In genomic region chr16:48029768-48030167, GRCh38 we compare ENCODE assay signal across 20 cellular contexts.
A peak's percentile ranks its signal among the peaks of the same experiment; 100 is the strongest.
DNase-seq lines count a peak whose midpoint lies in the region; ATAC-seq and TF ChIP-seq lines count a peak whose summit lies in the region.
"Had no signal": no experiment of that assay in that cellular context is flagged by ENCODE, and none has a peak within 500 bp of the region (broad histone marks: within the 10 kb centered on the region; RNA-seq: fewer than 3 reads in every experiment).

No MANE protein-coding gene starts in this region.

- POLR2A ChIA-PET in AG04450 (lab: Yijun Ruan, JAX) (no interaction called here), BJ (lab: Charles Lee) (no interaction called here), PC-3 (lab: Charles Lee; ENCODE audit: unreplicated experiment) (no interaction called here)

- CTCF ChIA-PET in AG04450 (lab: Charles Lee) (interaction anchor here (0.7 kb wide), 1 partner anchor 771 kb away, joined by 3 read pairs; no protein-coding TSS in a partner anchor), BJ (lab: Yijun Ruan, JAX) (interaction anchor here (1.0 to 1.4 kb wide), 3 partner anchors 24 to 129 kb away, joined by 3 to 4 read pairs (median 3); no protein-coding TSS in a partner anchor), PC-3 (lab: Charles Lee) (no interaction called here)

- H3K27ac ChIP-seq in AG04450 (ENCODE audit: low read depth, low read length) (no peak overlapping the region), PC-3 (ENCODE audit: low read length) (no peak overlapping the region), prostate gland (no peak overlapping the region)
- H3K27ac ChIP-seq: A549, KMS-11, Peyer's patch had no signal

- no peak overlapping the region for H3K4me2 ChIP-seq in PC-3 (ENCODE audit: low read length)
- H3K4me2 ChIP-seq: A549, KMS-11 had no signal

- no peak overlapping the region for H2AFZ ChIP-seq in PC-3 (ENCODE audit: low read length)

- no peak overlapping the region for H3K9ac ChIP-seq in PC-3 (ENCODE audit: low read length)
- H3K9ac ChIP-seq: KMS-11 had no signal

- peaks cover 6% of the 10 kb centered on the region for H3K27me3 Mint-ChIP-seq in nephron progenitor cell (ENCODE audit: low read depth, poor library complexity)

- no peak overlapping the region for H3K27ac Mint-ChIP-seq in nephron progenitor cell

- no peak overlapping the region for H3K4me3 Mint-ChIP-seq in nephron progenitor cell

- TF ChIP-seq POLR2A in prostate gland (IDR thresholded peaks at IDR 0.05): no peak

- H3K27me3 ChIP-seq in AG04450 (ENCODE audit: control insufficient read depth, insufficient read depth, low read length): peaks cover 7% of the 10 kb centered on the region
- peaks cover 3% of the 10 kb centered on the region; the same call in 1 of the 2 replicates for H3K27me3 ChIP-seq in BJ (ENCODE audit: control insufficient read depth, insufficient read depth, low read length)
- H3K27me3 ChIP-seq in PC-3 (ENCODE audit: low read length): no peaks in the 10 kb centered on the region
- H3K27me3 ChIP-seq in prostate gland (replicated peaks; ENCODE audit: insufficient read depth): no peaks in the 10 kb centered on the region
- H3K27me3 ChIP-seq: Peyer's patch had no signal

- 74% methylated on average over 5 of the region's 5 CpGs for WGBS in prostate gland

- H3K36me3 ChIP-seq in BJ (ENCODE audit: control insufficient read depth, insufficient read depth, low read length): no peaks in the 10 kb centered on the region
- no peaks in the 10 kb centered on the region for H3K36me3 ChIP-seq in PC-3 (ENCODE audit: low read depth, low read length)
- no peaks in the 10 kb centered on the region for H3K36me3 ChIP-seq in prostate gland
- H3K36me3 ChIP-seq: Peyer's patch had no signal

- H3K4me3 ChIP-seq in AG04450 (ENCODE audit: low read depth, low read length) (no peak overlapping the region), BJ (ENCODE audit: low read depth, low read length) (no peak overlapping the region), PC-3 (ENCODE audit: low read length) (no peak overlapping the region), fibroblast of the aortic adventitia (ENCODE audit: low read depth, low read length) (no peak overlapping the region), prostate gland (no peak overlapping the region)
- H3K4me3 ChIP-seq: A549, Peyer's patch had no signal

- peaks cover 4% of the 10 kb centered on the region for H3K9me3 Mint-ChIP-seq in nephron progenitor cell

- no peaks in the 10 kb centered on the region for H4K20me1 ChIP-seq in PC-3 (ENCODE audit: low read length)

- H3K79me2 ChIP-seq in PC-3 (ENCODE audit: low read length): no peaks in the 10 kb centered on the region

- 0 out of 2 replicates have a peak, but pooled peaks cover under 1% of the 10 kb centered on the region for H3K4me1 ChIP-seq in PC-3 (ENCODE audit: insufficient read depth, low read length)
- no peaks in the 10 kb centered on the region for H3K4me1 ChIP-seq in prostate gland (replicated peaks)
- H3K4me1 ChIP-seq: A549, Peyer's patch had no signal

- H3F3A ChIP-seq in PC-3 (ENCODE audit: low read length, unreplicated experiment): no peaks in the 10 kb centered on the region

- H3K4me1 Mint-ChIP-seq in nephron progenitor cell: peaks cover 14% of the 10 kb centered on the region

- DNase-seq in AG04450 (ENCODE audit: low read depth, low spot score) (no peak), BJ (ENCODE audit: low read depth) (no peak), PC-3 (no peak), fibroblast of the aortic adventitia (ENCODE audit: low read depth) (no peak), prostate gland (ENCODE audit: low spot score) (no peak), GOT3 (lab: John Stamatoyannopoulos, UW) (no peak), nephron progenitor cell (no peak), NCI-H446 (lab: John Stamatoyannopoulos, UW) (no peak)
- DNase-seq: C1 segment of cervical spinal cord, DMS 273 treated with DMSO at 0.1 percent for 48 hours, EL, MM.1S, NCI-H1105, NCI-H1930, NCI-H2171, NCI-H510A treated with DMSO at 0.1 percent for 48 hours, Peyer's patch, SHP77 had no signal

- no peaks in the 10 kb centered on the region for H3K9me2 ChIP-seq in PC-3 (replicated peaks; ENCODE audit: low read length)

- TF ChIP-seq CTCF in AG04450 (IDR thresholded peaks at IDR 0.05; ENCODE audit: low read depth, low read length) (peak; percentile 21; the same call in 1 of the 2 replicates), BJ (IDR thresholded peaks at IDR 0.05; ENCODE audit: insufficient read depth, low read depth, low read length) (peak; percentile 27), PC-3 (conservative IDR thresholded peaks at IDR 0.05; ENCODE audit: low read depth, low read length) (0 out of 2 replicates have a peak, but pooled peaks have one; percentile 12), fibroblast of the aortic adventitia (IDR thresholded peaks at IDR 0.05; ENCODE audit: insufficient read depth, low read length) (peak; percentile 20), prostate gland (IDR thresholded peaks at IDR 0.05) (no peak), nephron progenitor cell (IDR thresholded peaks at IDR 0.05) (no peak)

- H3K9me3 ChIP-seq in AG04450 (ENCODE audit: control insufficient read depth, insufficient read depth, low read length): no peaks in the 10 kb centered on the region; the same call in 1 of the 2 replicates
- no peaks in the 10 kb centered on the region for H3K9me3 ChIP-seq in PC-3 (ENCODE audit: low read length)
- no peaks in the 10 kb centered on the region for H3K9me3 ChIP-seq in prostate gland
- H3K9me3 ChIP-seq: A549, Peyer's patch had no signal

- no TSS peak for BruUV-seq in PC-3 (replicated peaks; lab: Mats Ljungman, UMichigan)

- no peak for ATAC-seq in PC-3
- ATAC-seq: A549 had no signal

- no peaks in the 10 kb centered on the region for H3K36me3 Mint-ChIP-seq in nephron progenitor cell (ENCODE audit: low read depth)

- intact Hi-C loops in PC-3 (cut with micrococcal nuclease): no loop called here
- intact Hi-C loops in prostate gland (cut with DNase I): no loop called here

Comparison
In these comparisons a context has a peak if more than half of its experiments do, and no peak if none do; other contexts are left out.
1. CTCF ChIP-seq: peak in AG04450 (single experiment), BJ (single experiment), PC-3 (single experiment) and fibroblast of the aortic adventitia (single experiment); none in prostate gland (0 of 4) and nephron progenitor cell (single experiment).